In the genomic region with DNA sequence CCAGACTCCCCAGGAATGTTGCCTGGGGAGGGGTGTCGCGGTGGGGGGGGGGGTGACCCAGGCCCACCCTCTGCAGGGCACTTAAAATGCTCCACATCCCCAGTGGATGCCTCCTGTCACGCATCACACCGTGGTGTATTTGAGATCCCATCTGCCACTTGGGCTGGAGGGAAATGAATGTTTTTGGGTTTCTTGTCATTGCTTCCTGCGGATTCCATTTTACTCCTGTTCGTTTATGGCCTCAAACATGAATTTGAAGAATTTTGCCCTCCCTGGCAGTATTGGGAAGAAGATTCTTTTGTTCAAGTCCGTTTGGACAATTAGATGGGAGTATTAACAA, we compare ENCODE assay signal across 9 cellular contexts. TPM values are rescaled to one million over a fixed set of nuclear protein-coding genes. Genes with fewer than 3 reads are reported as not detected.
A peak's percentile ranks its signal among the peaks of the same experiment; 100 is the strongest.
DNase-seq lines count a peak whose midpoint lies in the region; ATAC-seq, FAIRE-seq and TF ChIP-seq lines count a peak whose summit lies in the region.
"Had no signal": no experiment of that assay in that cellular context is flagged by ENCODE, and none has a peak within 500 bp of the region (broad histone marks: within the 10 kb centered on the region; RNA-seq: fewer than 3 reads in every experiment).

No MANE protein-coding gene starts in this region.

- peak overlapping the region in 1 of 2 donors; percentile 58 for H3K9ac ChIP-seq in kidney (ENCODE audit: low read length in 2 of 2)

- peaks cover 31% of the 10 kb centered on the region for H3K4me1 Mint-ChIP-seq in activated naive CD8-positive, alpha-beta T cell treated with anti-CD3 and anti-CD28 coated beads, Interleukin-2, amount 10 ng/mL, durations not matched to agents 7 days and 5 days

- no peaks in the 10 kb centered on the region for H3K27me3 ChIP-seq in tibial artery

- no peak for TF ChIP-seq CTCF in kidney (IDR thresholded peaks at IDR 0.05; ENCODE audit: borderline replicate concordance, extremely low read depth, insufficient read depth)
- no peak for TF ChIP-seq CTCF in tibial artery (IDR thresholded peaks at IDR 0.05)

- no peak overlapping the region for H3K27ac ChIP-seq in kidney (ENCODE audit: low read depth in 2 of 2, low read length in 2 of 2)
- H3K27ac ChIP-seq in tibial artery, result peak overlapping the region; percentile 69

- intact Hi-C loops in kidney (cut with DNase I), result no loop called here
- intact Hi-C loops in tibial artery (cut with DNase I; ENCODE audit: low total_unique reads), result no loop called here

- H3K4me3 ChIP-seq in kidney (ENCODE audit: low read length in 2 of 2) (peak overlapping the region; percentile 54 to 77), tibial artery (peak overlapping the region; percentile 74 to 77)

- peak; percentile 8 for ATAC-seq in HG03135 (IDR thresholded peaks at IDR 0.05; ENCODE audit: unreplicated experiment)
- peak; percentile 21 for ATAC-seq in activated naive CD8-positive, alpha-beta T cell treated with anti-CD3 and anti-CD28 coated beads, Interleukin-2, amount 10 ng/mL, durations not matched to agents 7 days and 5 days (ENCODE audit: low read depth)

- H3K36me3 Mint-ChIP-seq in activated naive CD8-positive, alpha-beta T cell treated with anti-CD3 and anti-CD28 coated beads, Interleukin-2, amount 10 ng/mL, durations not matched to agents 7 days and 5 days, result peaks cover 31% of the 10 kb centered on the region

- H3K27me3 Mint-ChIP-seq in activated naive CD8-positive, alpha-beta T cell treated with anti-CD3 and anti-CD28 coated beads, Interleukin-2, amount 10 ng/mL, durations not matched to agents 7 days and 5 days, result no peaks in the 10 kb centered on the region

- H3K36me3 ChIP-seq in kidney (ENCODE audit: control insufficient read depth in 1 of 2, insufficient read depth in 2 of 2, low read length in 2 of 2) (no peaks in the 10 kb centered on the region), tibial artery (peaks cover 0 to 5% (median 0%) of the 10 kb centered on the region in 3 donors)

- DNase-seq in DMS 273 (lab: John Stamatoyannopoulos, UW; ENCODE audit: unreplicated experiment), result peak; percentile 40
- no peak for DNase-seq in DMS 273 treated with DMSO at 0.1 percent for 48 hours (lab: John Stamatoyannopoulos, UW)
- DNase-seq in activated naive CD8-positive, alpha-beta T cell treated with anti-CD3 and anti-CD28 coated beads, Interleukin-2, amount 10 ng/mL, durations not matched to agents 7 days and 5 days, result no peak
- no peak for DNase-seq in kidney
- DNase-seq in tibial artery, result no peak
- no peak for DNase-seq in 8988T
- DNase-seq in HuH-7 (ENCODE audit: low spot score), result no peak

- no peaks in the 10 kb centered on the region for H3K9me3 Mint-ChIP-seq in activated naive CD8-positive, alpha-beta T cell treated with anti-CD3 and anti-CD28 coated beads, Interleukin-2, amount 10 ng/mL, durations not matched to agents 7 days and 5 days

- FAIRE-seq in kidney (lab: Jason Lieb, UNC), result no peak
- FAIRE-seq: A204.1 had no signal

- POLR2A ChIA-PET in activated naive CD8-positive, alpha-beta T cell treated with anti-CD3 and anti-CD28 coated beads, Interleukin-2, amount 10 ng/mL, durations not matched to agents 7 days and 5 days (lab: Charles Lee), result interaction anchor here (1.1 kb wide), 1 partner anchor 390 kb away, joined by 3 read pairs; a partner anchor contains a TSS

- H3K4me1 ChIP-seq in kidney (ENCODE audit: control insufficient read depth in 1 of 2, insufficient read depth in 1 of 2, low read depth in 1 of 2, low read length in 2 of 2), result no peaks in the 10 kb centered on the region
- H3K4me1 ChIP-seq in tibial artery, result peaks cover 0 to 14% (median 8%) of the 10 kb centered on the region in 4 donors

- H3K4me3 Mint-ChIP-seq in activated naive CD8-positive, alpha-beta T cell treated with anti-CD3 and anti-CD28 coated beads, Interleukin-2, amount 10 ng/mL, durations not matched to agents 7 days and 5 days, result peak overlapping the region; percentile 83

- H3K9me3 ChIP-seq in kidney (ENCODE audit: control insufficient read depth in 1 of 2, low read length in 2 of 2), result no peaks in the 10 kb centered on the region
- H3K9me3 ChIP-seq in tibial artery, result no peaks in the 10 kb centered on the region

- peak overlapping the region; percentile 81 for H3K27ac Mint-ChIP-seq in activated naive CD8-positive, alpha-beta T cell treated with anti-CD3 and anti-CD28 coated beads, Interleukin-2, amount 10 ng/mL, durations not matched to agents 7 days and 5 days

RNA-seq across cellular contexts. Expression of a gene that starts 0.5 kb away (rescaled TPM):
- total RNA-seq in activated naive CD8-positive, alpha-beta T cell treated with anti-CD3 and anti-CD28 coated beads, Interleukin-2, amount 10 ng/mL, durations not matched to agents 7 days and 5 days, result 1 to 10 TPM; 3.2 to 5.0 TPM
- total RNA-seq in kidney, result 1.0 TPM
- polyA plus RNA-seq in kidney (ENCODE audit: insufficient read depth, low read depth, low replicate concordance), result 1.7 TPM

RNA-seq across cellular contexts. Expression of a gene that starts 38.2 kb away (rescaled TPM):
- not detected for total RNA-seq in activated naive CD8-positive, alpha-beta T cell treated with anti-CD3 and anti-CD28 coated beads, Interleukin-2, amount 10 ng/mL, durations not matched to agents 7 days and 5 days
- total RNA-seq in kidney, result not detected
- not detected for polyA plus RNA-seq in kidney (ENCODE audit: insufficient read depth, low read depth, low replicate concordance)

Comparison
In these comparisons a context has a peak if more than half of its experiments do, and no peak if none do; other contexts are left out.
1. H3K27ac ChIP-seq: peak in tibial artery (2 of 2); none in kidney (0 of 2).